ENCODE assay signal across 2 cellular contexts in genomic region chr17:38893113-38893512, GRCh38.
TF ChIP-seq lines count a peak whose summit lies in the region.

No MANE protein-coding gene starts in this region.

TF ChIP-seq in HepG2, 621 proteins besides CTCF, POLR2A, EP300 and RAD21:
- TF ChIP-seq CBX1 (IDR thresholded peaks at IDR 0.05; ENCODE audit: low read depth) (no peak), ZBTB7A (CRISPR knock-in tag; IDR thresholded peaks at IDR 0.05) (no peak), STAG1 (CRISPR knock-in tag; IDR thresholded peaks at IDR 0.05) (no peak), RBM39 (IDR thresholded peaks at IDR 0.05; ENCODE audit: low read depth, low read length, poor library complexity, severe bottlenecking) (no peak), AKAP8 (CRISPR knock-in tag; IDR thresholded peaks at IDR 0.05) (0 out of 2 replicates have a peak, but pooled peaks have one; percentile 43), ZNF629 (CRISPR knock-in tag; conservative IDR thresholded peaks at IDR 0.05) (peak; percentile 45; the same call in 1 of the 2 replicates), ZNF605 (CRISPR knock-in tag; IDR thresholded peaks at IDR 0.05) (no peak), NFE2L2 (IDR thresholded peaks at IDR 0.05; ENCODE audit: low read length) (no peak)

TF ChIP-seq in K562, 482 proteins besides CTCF, POLR2A, EP300 and RAD21:
- TF ChIP-seq KDM1A (IDR thresholded peaks at IDR 0.05) (peak in 1 of 2 experiments; percentile 48; a peak in 2 of 4 replicates), HNRNPK (IDR thresholded peaks at IDR 0.05; ENCODE audit: low read depth, low read length, poor library complexity, severe bottlenecking) (no peak), EGR1 (conservative IDR thresholded peaks at IDR 0.05) (peak; percentile 43; the same call in 1 of the 2 replicates), ADNP (tag; IDR thresholded peaks at IDR 0.05) (peak; percentile 46; the same call in 1 of the 2 replicates), MYC (IDR thresholded peaks at IDR 0.05; ENCODE audit: low read depth, low read length) (no peak), MYC (CRISPR knock-in tag; IDR thresholded peaks at IDR 0.05; ENCODE audit: borderline replicate concordance, low read depth) (no peak), CBFA2T3 (IDR thresholded peaks at IDR 0.05) (peak; percentile 55), ARNT (IDR thresholded peaks at IDR 0.05) (no peak), SAFB2 (IDR thresholded peaks at IDR 0.05; ENCODE audit: borderline replicate concordance, low read depth, low read length, severe bottlenecking) (no peak), CHD4 (IDR thresholded peaks at IDR 0.05; ENCODE audit: insufficient read depth, insufficient replicate concordance, low read depth, low read length, poor library complexity, severe bottlenecking) (peak; percentile 39), SLC30A9 (CRISPR knock-in tag; IDR thresholded peaks at IDR 0.05) (no peak), BCOR (IDR thresholded peaks at IDR 0.05) (peak; percentile 69), ELF2 (CRISPR knock-in tag; IDR thresholded peaks at IDR 0.05) (no peak), FOXJ2 (tag; IDR thresholded peaks at IDR 0.05) (no peak), PRPF4 (IDR thresholded peaks at IDR 0.05; ENCODE audit: insufficient read depth, low read depth, low read length, poor library complexity, severe bottlenecking) (no peak), FOXJ3 (CRISPR knock-in tag; IDR thresholded peaks at IDR 0.05) (no peak), GABPA (tag; conservative IDR thresholded peaks at IDR 0.05; ENCODE audit: low read depth) (no peak), RBM25 (IDR thresholded peaks at IDR 0.05; ENCODE audit: low read depth, low read length, severe bottlenecking) (peak; percentile 24), RBFOX2 (IDR thresholded peaks at IDR 0.05; ENCODE audit: low read depth, low read length) (no peak), CBX1 (IDR thresholded peaks at IDR 0.05; ENCODE audit: low read depth) (0 out of 2 replicates have a peak, but pooled peaks have one; percentile 43), KAT8 (IDR thresholded peaks at IDR 0.05; ENCODE audit: low read depth) (no peak)
- TF ChIP-seq, protein P1, sequence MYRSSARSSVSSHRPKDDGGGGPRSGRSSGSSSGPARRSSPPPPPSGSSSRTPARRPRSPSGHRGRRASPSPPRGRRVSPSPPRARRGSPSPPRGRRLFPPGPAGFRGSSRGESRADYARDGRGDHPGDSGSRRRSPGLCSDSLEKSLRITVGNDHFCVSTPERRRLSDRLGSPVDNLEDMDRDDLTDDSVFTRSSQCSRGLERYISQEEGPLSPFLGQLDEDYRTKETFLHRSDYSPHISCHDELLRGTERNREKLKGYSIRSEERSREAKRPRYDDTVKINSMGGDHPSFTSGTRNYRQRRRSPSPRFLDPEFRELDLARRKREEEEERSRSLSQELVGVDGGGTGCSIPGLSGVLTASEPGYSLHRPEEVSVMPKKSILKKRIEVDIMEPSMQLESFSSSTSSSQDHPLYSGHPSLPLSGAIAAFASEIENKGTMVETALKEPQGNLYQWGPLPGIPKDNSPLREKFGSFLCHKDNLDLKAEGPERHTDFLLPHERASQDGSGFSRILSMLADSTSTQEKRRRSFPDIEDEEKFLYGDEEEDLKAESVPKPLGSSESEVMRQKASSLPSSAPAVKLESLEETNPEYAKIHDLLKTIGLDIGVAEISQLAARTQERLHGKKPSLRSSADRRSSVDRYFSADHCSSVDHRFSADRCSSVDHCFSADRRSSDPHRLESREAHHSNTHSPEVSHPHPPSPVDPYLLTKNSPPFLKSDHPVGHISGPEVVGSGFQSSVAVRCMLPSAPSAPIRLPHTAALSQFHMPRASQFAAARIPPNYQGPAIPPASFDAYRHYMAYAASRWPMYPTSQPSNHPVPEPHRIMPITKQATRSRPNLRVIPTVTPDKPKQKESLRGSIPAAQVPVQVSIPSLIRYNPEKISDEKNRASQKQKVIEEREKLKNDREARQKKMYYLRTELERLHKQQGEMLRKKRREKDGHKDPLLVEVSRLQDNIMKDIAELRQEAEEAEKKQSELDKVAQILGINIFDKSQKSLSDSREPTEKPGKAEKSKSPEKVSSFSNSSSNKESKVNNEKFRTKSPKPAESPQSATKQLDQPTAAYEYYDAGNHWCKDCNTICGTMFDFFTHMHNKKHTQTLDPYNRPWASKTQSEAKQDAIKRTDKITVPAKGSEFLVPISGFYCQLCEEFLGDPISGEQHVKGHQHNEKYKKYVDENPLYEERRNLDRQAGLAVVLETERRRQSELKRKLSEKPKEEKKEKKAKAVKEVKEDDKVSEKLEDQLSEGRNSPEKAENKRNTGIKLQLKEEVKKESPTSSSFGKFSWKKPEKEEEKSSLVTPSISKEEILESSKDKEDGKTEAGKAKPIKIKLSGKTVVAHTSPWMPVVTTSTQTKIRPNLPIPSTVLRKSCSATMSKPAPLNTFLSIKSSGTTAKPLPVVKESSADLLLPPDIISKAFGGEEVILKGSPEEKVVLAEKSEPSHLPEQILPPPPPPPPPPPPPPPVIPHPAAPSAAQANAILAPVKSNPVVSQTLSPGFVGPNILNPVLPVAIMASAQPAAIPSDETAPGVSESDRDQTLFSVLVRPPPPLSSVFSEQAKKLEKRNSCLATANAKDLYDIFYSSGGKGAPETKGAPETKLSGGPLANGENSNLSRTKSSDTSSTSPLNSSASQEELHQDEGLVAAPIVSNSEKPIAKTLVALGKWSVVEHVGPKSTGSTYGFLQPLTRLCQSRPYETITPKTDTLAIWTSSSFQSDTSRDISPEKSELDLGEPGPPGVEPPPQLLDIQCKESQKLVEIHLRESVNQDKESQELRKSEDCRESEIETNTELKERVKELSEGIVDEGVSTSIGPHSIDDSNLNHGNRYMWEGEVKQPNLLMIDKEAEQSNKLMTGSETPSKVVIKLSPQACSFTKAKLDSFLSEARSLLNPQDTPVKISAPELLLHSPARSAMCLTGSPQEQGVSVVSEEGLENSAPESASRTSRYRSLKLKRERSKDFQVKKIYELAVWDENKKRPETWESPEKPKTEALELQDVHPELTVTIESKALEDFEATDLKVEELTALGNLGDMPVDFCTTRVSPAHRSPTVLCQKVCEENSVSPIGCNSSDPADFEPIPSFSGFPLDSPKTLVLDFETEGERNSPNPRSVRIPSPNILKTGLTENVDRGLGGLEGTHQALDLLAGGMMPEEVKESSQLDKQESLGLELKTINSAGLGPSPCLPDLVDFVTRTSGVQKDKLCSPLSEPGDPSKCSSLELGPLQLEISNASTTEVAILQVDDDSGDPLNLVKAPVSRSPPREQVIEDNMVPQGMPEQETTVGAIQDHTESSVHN (IDR thresholded peaks at IDR 0.05; ENCODE audit: borderline replicate concordance in 1 of 2, low read depth in 1 of 2): no peak
- TF ChIP-seq, protein P2, sequence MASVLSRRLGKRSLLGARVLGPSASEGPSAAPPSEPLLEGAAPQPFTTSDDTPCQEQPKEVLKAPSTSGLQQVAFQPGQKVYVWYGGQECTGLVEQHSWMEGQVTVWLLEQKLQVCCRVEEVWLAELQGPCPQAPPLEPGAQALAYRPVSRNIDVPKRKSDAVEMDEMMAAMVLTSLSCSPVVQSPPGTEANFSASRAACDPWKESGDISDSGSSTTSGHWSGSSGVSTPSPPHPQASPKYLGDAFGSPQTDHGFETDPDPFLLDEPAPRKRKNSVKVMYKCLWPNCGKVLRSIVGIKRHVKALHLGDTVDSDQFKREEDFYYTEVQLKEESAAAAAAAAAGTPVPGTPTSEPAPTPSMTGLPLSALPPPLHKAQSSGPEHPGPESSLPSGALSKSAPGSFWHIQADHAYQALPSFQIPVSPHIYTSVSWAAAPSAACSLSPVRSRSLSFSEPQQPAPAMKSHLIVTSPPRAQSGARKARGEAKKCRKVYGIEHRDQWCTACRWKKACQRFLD (CRISPR knock-in tag; IDR thresholded peaks at IDR 0.05): no peak
- TF ChIP-seq, protein P3, sequence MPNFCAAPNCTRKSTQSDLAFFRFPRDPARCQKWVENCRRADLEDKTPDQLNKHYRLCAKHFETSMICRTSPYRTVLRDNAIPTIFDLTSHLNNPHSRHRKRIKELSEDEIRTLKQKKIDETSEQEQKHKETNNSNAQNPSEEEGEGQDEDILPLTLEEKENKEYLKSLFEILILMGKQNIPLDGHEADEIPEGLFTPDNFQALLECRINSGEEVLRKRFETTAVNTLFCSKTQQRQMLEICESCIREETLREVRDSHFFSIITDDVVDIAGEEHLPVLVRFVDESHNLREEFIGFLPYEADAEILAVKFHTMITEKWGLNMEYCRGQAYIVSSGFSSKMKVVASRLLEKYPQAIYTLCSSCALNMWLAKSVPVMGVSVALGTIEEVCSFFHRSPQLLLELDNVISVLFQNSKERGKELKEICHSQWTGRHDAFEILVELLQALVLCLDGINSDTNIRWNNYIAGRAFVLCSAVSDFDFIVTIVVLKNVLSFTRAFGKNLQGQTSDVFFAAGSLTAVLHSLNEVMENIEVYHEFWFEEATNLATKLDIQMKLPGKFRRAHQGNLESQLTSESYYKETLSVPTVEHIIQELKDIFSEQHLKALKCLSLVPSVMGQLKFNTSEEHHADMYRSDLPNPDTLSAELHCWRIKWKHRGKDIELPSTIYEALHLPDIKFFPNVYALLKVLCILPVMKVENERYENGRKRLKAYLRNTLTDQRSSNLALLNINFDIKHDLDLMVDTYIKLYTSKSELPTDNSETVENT (CRISPR knock-in tag; IDR thresholded peaks at IDR 0.05): no peak
